Comparison of ENCODE assay signal across 1 cellular context in the genomic region with DNA sequence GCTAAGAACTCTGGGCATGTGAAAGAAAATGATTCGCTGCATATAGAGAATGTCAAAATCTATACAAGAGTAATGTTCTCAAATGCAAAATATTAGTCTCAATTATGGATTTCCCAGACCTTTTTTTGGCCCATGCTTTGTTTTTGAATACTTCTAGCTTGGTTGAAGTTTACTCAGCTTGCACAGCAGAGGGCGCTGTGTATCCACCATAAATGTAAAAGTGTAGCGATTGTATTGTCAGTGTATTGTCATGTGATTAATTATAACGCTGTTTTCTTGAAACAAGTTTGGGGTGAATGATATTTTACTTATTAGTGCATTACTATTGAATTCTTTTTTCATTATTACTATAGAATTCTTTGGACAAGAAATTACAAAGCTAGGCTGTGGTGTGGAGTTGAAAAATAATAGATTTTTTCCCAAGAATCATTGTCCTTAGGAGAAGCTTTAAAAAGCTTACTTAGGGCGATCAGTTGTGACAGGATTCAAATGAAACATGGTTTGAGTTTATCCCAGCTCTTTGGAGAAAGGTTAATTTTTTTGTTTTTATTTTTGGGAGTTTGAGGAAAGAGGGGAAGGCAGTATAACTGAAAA.
TF ChIP-seq lines count a peak whose summit lies in the region.

No MANE protein-coding gene starts in this region.

TF ChIP-seq in H1, 55 proteins besides CTCF, POLR2A, EP300 and RAD21 (continued from another document):
- TF ChIP-seq TAF1 (IDR thresholded peaks at IDR 0.05; ENCODE audit: low read depth, low read length) (no peak), BACH1 (IDR thresholded peaks at IDR 0.05; ENCODE audit: low read length) (no peak), SP2 (IDR thresholded peaks at IDR 0.05; ENCODE audit: low read length) (no peak), EGR1 (IDR thresholded peaks at IDR 0.05; ENCODE audit: borderline replicate concordance, low read depth, low read length) (no peak), BCL11A (IDR thresholded peaks at IDR 0.05; ENCODE audit: low read depth in 2 of 2, low read length in 2 of 2) (no peak), SAP30 (IDR thresholded peaks at IDR 0.05; ENCODE audit: insufficient read depth, insufficient replicate concordance, low read length) (no peak), ASH2L (IDR thresholded peaks at IDR 0.05; ENCODE audit: low read length) (no peak), GABPA (IDR thresholded peaks at IDR 0.05; ENCODE audit: borderline replicate concordance, insufficient read depth, low read length) (no peak), CBX8 (IDR thresholded peaks at IDR 0.05; ENCODE audit: borderline replicate concordance, low read depth, low read length) (no peak), RFX5 (IDR thresholded peaks at IDR 0.05; ENCODE audit: borderline replicate concordance, low read depth, low read length) (no peak), BRCA1 (IDR thresholded peaks at IDR 0.05; ENCODE audit: low read depth, low read length) (no peak)
- TF ChIP-seq, protein P1, sequence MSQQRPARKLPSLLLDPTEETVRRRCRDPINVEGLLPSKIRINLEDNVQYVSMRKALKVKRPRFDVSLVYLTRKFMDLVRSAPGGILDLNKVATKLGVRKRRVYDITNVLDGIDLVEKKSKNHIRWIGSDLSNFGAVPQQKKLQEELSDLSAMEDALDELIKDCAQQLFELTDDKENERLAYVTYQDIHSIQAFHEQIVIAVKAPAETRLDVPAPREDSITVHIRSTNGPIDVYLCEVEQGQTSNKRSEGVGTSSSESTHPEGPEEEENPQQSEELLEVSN (IDR thresholded peaks at IDR 0.05), result no peak
- TF ChIP-seq, protein P2, sequence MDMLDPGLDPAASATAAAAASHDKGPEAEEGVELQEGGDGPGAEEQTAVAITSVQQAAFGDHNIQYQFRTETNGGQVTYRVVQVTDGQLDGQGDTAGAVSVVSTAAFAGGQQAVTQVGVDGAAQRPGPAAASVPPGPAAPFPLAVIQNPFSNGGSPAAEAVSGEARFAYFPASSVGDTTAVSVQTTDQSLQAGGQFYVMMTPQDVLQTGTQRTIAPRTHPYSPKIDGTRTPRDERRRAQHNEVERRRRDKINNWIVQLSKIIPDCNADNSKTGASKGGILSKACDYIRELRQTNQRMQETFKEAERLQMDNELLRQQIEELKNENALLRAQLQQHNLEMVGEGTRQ (IDR thresholded peaks at IDR 0.05; ENCODE audit: low read length), result no peak
